1 cellular context compared by ENCODE assay signal in the genomic region with DNA sequence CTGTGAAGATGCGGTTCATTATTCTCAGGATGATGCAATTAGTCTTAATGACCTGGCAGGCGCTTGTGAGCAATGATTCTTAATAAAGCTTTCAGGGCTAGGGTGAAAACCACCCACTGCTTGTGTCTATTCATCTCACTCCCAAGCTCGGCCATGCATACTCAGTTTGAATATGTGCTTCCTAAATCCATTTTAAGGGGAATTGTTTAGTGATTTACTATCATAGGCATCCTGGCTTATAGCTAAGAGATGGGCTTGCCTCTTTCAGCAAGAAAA.
TF ChIP-seq lines count a peak whose summit lies in the region.

No MANE protein-coding gene starts in this region.

TF ChIP-seq in GM12878, 131 proteins besides CTCF, POLR2A, EP300 and RAD21 (continued from another document and continues in another):
- TF ChIP-seq IRF4 (IDR thresholded peaks at IDR 0.05; ENCODE audit: low read depth, low read length) (peak; percentile 61; the same call in 1 of the 2 replicates), KDM1A (IDR thresholded peaks at IDR 0.05; ENCODE audit: borderline replicate concordance) (no peak), GABPA (IDR thresholded peaks at IDR 0.05; ENCODE audit: low read depth) (peak; percentile 49; the same call in 1 of the 2 replicates), CBFB (IDR thresholded peaks at IDR 0.05; ENCODE audit: low read depth) (peak; percentile 31), BACH1 (IDR thresholded peaks at IDR 0.05; ENCODE audit: borderline replicate concordance) (peak; percentile 78; the same call in 1 of the 2 replicates), CEBPB (IDR thresholded peaks at IDR 0.05; ENCODE audit: borderline replicate concordance in 1 of 2, low read depth in 2 of 2, low read length in 2 of 2) (peak; percentile 69 to 74; a peak in 1 of 4 replicates), SPI1 (IDR thresholded peaks at IDR 0.05; ENCODE audit: borderline replicate concordance, insufficient read depth, low read depth, low read length) (0 out of 2 replicates have a peak, but pooled peaks have one; percentile 18), RAD51 (IDR thresholded peaks at IDR 0.05) (no peak), ZBED1 (IDR thresholded peaks at IDR 0.05; ENCODE audit: borderline replicate concordance) (peak; percentile 66; the same call in 1 of the 2 replicates), NBN (IDR thresholded peaks at IDR 0.05) (peak; percentile 53; the same call in 1 of the 2 replicates), RUNX3 (IDR thresholded peaks at IDR 0.05; ENCODE audit: low read length) (peak; percentile 97), NRF1 (conservative IDR thresholded peaks at IDR 0.05; ENCODE audit: low read depth, low read length) (no peak), FOS (IDR thresholded peaks at IDR 0.05; ENCODE audit: borderline replicate concordance, extremely low read depth, insufficient read length) (no peak), MYB (IDR thresholded peaks at IDR 0.05; ENCODE audit: borderline replicate concordance, low read depth, low read length) (no peak), SUZ12 (IDR thresholded peaks at IDR 0.05; ENCODE audit: unreplicated experiment) (no peak), NR2C2 (IDR thresholded peaks at IDR 0.05; ENCODE audit: borderline replicate concordance, control insufficient read depth, insufficient read length, low read depth) (no peak), YBX1 (IDR thresholded peaks at IDR 0.05) (no peak), SMARCA5 (IDR thresholded peaks at IDR 0.05) (no peak), DPF2 (IDR thresholded peaks at IDR 0.05) (peak; percentile 91; the same call in 1 of the 2 replicates), ZNF217 (IDR thresholded peaks at IDR 0.05) (0 out of 2 replicates have a peak, but pooled peaks have one; percentile 40), POLR2AphosphoS5 (IDR thresholded peaks at IDR 0.05; ENCODE audit: low read length) (no peak), TCF3 (IDR thresholded peaks at IDR 0.05; ENCODE audit: borderline replicate concordance, insufficient read depth, low read depth, low read length) (no peak), WRNIP1 (IDR thresholded peaks at IDR 0.05; ENCODE audit: borderline replicate concordance, low read depth, low read length) (no peak), NFXL1 (IDR thresholded peaks at IDR 0.05; ENCODE audit: borderline replicate concordance) (no peak), CHD2 (IDR thresholded peaks at IDR 0.05; ENCODE audit: borderline replicate concordance, low read depth, low read length) (peak; percentile 70; the same call in 1 of the 2 replicates), NFIC (IDR thresholded peaks at IDR 0.05; ENCODE audit: low read depth, low read length) (peak; percentile 95), ETV6 (conservative IDR thresholded peaks at IDR 0.05 in 1 of 2, IDR thresholded peaks at IDR 0.05 in 1 of 2; ENCODE audit: borderline replicate concordance in 1 of 2, low read depth in 1 of 2) (peak in 1 of 2 experiments; percentile 64; a peak in 2 of 4 replicates), ZSCAN29 (IDR thresholded peaks at IDR 0.05) (no peak), POU2F2 (IDR thresholded peaks at IDR 0.05; ENCODE audit: borderline replicate concordance, low read depth, low read length) (peak; percentile 88; the same call in 2 of the 3 replicates), IKZF1 (conservative IDR thresholded peaks at IDR 0.05) (peak; percentile 91), PML (IDR thresholded peaks at IDR 0.05; ENCODE audit: low read length) (peak; percentile 65; the same call in 1 of the 2 replicates), KAT2A (conservative IDR thresholded peaks at IDR 0.05; ENCODE audit: control insufficient read depth, low read depth, low read length) (no peak), MEF2A (IDR thresholded peaks at IDR 0.05; ENCODE audit: insufficient read depth, low read depth, low read length) (peak; percentile 87), BRCA1 (IDR thresholded peaks at IDR 0.05; ENCODE audit: low read depth, low read length) (no peak), EGR1 (IDR thresholded peaks at IDR 0.05; ENCODE audit: borderline replicate concordance in 1 of 2, low read depth in 2 of 2, low read length in 2 of 2) (no peak), KLF5 (IDR thresholded peaks at IDR 0.05; ENCODE audit: partially characterized antibody) (no peak), BMI1 (IDR thresholded peaks at IDR 0.05; ENCODE audit: borderline replicate concordance) (peak; percentile 79; the same call in 1 of the 2 replicates)
- TF ChIP-seq, protein P1, sequence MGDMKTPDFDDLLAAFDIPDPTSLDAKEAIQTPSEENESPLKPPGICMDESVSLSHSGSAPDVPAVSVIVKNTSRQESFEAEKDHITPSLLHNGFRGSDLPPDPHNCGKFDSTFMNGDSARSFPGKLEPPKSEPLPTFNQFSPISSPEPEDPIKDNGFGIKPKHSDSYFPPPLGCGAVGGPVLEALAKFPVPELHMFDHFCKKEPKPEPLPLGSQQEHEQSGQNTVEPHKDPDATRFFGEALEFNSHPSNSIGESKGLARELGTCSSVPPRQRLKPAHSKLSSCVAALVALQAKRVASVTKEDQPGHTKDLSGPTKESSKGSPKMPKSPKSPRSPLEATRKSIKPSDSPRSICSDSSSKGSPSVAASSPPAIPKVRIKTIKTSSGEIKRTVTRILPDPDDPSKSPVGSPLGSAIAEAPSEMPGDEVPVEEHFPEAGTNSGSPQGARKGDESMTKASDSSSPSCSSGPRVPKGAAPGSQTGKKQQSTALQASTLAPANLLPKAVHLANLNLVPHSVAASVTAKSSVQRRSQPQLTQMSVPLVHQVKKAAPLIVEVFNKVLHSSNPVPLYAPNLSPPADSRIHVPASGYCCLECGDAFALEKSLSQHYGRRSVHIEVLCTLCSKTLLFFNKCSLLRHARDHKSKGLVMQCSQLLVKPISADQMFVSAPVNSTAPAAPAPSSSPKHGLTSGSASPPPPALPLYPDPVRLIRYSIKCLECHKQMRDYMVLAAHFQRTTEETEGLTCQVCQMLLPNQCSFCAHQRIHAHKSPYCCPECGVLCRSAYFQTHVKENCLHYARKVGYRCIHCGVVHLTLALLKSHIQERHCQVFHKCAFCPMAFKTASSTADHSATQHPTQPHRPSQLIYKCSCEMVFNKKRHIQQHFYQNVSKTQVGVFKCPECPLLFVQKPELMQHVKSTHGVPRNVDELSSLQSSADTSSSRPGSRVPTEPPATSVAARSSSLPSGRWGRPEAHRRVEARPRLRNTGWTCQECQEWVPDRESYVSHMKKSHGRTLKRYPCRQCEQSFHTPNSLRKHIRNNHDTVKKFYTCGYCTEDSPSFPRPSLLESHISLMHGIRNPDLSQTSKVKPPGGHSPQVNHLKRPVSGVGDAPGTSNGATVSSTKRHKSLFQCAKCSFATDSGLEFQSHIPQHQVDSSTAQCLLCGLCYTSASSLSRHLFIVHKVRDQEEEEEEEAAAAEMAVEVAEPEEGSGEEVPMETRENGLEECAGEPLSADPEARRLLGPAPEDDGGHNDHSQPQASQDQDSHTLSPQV (IDR thresholded peaks at IDR 0.05): no peak
- TF ChIP-seq, protein P2, sequence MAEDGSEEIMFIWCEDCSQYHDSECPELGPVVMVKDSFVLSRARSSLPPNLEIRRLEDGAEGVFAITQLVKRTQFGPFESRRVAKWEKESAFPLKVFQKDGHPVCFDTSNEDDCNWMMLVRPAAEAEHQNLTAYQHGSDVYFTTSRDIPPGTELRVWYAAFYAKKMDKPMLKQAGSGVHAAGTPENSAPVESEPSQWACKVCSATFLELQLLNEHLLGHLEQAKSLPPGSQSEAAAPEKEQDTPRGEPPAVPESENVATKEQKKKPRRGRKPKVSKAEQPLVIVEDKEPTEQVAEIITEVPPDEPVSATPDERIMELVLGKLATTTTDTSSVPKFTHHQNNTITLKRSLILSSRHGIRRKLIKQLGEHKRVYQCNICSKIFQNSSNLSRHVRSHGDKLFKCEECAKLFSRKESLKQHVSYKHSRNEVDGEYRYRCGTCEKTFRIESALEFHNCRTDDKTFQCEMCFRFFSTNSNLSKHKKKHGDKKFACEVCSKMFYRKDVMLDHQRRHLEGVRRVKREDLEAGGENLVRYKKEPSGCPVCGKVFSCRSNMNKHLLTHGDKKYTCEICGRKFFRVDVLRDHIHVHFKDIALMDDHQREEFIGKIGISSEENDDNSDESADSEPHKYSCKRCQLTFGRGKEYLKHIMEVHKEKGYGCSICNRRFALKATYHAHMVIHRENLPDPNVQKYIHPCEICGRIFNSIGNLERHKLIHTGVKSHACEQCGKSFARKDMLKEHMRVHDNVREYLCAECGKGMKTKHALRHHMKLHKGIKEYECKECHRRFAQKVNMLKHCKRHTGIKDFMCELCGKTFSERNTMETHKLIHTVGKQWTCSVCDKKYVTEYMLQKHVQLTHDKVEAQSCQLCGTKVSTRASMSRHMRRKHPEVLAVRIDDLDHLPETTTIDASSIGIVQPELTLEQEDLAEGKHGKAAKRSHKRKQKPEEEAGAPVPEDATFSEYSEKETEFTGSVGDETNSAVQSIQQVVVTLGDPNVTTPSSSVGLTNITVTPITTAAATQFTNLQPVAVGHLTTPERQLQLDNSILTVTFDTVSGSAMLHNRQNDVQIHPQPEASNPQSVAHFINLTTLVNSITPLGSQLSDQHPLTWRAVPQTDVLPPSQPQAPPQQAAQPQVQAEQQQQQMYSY (CRISPR knock-in tag; IDR thresholded peaks at IDR 0.05): no peak
- TF ChIP-seq, protein P3, sequence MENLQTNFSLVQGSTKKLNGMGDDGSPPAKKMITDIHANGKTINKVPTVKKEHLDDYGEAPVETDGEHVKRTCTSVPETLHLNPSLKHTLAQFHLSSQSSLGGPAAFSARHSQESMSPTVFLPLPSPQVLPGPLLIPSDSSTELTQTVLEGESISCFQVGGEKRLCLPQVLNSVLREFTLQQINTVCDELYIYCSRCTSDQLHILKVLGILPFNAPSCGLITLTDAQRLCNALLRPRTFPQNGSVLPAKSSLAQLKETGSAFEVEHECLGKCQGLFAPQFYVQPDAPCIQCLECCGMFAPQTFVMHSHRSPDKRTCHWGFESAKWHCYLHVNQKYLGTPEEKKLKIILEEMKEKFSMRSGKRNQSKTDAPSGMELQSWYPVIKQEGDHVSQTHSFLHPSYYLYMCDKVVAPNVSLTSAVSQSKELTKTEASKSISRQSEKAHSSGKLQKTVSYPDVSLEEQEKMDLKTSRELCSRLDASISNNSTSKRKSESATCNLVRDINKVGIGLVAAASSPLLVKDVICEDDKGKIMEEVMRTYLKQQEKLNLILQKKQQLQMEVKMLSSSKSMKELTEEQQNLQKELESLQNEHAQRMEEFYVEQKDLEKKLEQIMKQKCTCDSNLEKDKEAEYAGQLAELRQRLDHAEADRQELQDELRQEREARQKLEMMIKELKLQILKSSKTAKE (IDR thresholded peaks at IDR 0.05; ENCODE audit: low read depth, poor library complexity, severe bottlenecking): peak; percentile 70
- TF ChIP-seq, protein P4, sequence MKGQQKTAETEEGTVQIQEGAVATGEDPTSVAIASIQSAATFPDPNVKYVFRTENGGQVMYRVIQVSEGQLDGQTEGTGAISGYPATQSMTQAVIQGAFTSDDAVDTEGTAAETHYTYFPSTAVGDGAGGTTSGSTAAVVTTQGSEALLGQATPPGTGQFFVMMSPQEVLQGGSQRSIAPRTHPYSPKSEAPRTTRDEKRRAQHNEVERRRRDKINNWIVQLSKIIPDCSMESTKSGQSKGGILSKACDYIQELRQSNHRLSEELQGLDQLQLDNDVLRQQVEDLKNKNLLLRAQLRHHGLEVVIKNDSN (IDR thresholded peaks at IDR 0.05; ENCODE audit: borderline replicate concordance, extremely low read length, insufficient read depth, low read depth, low read length): no peak
- TF ChIP-seq, protein P5, sequence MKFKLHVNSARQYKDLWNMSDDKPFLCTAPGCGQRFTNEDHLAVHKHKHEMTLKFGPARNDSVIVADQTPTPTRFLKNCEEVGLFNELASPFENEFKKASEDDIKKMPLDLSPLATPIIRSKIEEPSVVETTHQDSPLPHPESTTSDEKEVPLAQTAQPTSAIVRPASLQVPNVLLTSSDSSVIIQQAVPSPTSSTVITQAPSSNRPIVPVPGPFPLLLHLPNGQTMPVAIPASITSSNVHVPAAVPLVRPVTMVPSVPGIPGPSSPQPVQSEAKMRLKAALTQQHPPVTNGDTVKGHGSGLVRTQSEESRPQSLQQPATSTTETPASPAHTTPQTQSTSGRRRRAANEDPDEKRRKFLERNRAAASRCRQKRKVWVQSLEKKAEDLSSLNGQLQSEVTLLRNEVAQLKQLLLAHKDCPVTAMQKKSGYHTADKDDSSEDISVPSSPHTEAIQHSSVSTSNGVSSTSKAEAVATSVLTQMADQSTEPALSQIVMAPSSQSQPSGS (IDR thresholded peaks at IDR 0.05; ENCODE audit: low read length): peak; percentile 78; the same call in 1 of the 2 replicates
- TF ChIP-seq, protein P6, sequence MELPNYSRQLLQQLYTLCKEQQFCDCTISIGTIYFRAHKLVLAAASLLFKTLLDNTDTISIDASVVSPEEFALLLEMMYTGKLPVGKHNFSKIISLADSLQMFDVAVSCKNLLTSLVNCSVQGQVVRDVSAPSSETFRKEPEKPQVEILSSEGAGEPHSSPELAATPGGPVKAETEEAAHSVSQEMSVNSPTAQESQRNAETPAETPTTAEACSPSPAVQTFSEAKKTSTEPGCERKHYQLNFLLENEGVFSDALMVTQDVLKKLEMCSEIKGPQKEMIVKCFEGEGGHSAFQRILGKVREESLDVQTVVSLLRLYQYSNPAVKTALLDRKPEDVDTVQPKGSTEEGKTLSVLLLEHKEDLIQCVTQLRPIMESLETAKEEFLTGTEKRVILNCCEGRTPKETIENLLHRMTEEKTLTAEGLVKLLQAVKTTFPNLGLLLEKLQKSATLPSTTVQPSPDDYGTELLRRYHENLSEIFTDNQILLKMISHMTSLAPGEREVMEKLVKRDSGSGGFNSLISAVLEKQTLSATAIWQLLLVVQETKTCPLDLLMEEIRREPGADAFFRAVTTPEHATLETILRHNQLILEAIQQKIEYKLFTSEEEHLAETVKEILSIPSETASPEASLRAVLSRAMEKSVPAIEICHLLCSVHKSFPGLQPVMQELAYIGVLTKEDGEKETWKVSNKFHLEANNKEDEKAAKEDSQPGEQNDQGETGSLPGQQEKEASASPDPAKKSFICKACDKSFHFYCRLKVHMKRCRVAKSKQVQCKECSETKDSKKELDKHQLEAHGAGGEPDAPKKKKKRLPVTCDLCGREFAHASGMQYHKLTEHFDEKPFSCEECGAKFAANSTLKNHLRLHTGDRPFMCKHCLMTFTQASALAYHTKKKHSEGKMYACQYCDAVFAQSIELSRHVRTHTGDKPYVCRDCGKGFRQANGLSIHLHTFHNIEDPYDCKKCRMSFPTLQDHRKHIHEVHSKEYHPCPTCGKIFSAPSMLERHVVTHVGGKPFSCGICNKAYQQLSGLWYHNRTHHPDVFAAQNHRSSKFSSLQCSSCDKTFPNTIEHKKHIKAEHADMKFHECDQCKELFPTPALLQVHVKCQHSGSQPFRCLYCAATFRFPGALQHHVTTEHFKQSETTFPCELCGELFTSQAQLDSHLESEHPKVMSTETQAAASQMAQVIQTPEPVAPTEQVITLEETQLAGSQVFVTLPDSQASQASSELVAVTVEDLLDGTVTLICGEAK (IDR thresholded peaks at IDR 0.05; ENCODE audit: borderline replicate concordance): peak; percentile 79
- TF ChIP-seq, protein P7, sequence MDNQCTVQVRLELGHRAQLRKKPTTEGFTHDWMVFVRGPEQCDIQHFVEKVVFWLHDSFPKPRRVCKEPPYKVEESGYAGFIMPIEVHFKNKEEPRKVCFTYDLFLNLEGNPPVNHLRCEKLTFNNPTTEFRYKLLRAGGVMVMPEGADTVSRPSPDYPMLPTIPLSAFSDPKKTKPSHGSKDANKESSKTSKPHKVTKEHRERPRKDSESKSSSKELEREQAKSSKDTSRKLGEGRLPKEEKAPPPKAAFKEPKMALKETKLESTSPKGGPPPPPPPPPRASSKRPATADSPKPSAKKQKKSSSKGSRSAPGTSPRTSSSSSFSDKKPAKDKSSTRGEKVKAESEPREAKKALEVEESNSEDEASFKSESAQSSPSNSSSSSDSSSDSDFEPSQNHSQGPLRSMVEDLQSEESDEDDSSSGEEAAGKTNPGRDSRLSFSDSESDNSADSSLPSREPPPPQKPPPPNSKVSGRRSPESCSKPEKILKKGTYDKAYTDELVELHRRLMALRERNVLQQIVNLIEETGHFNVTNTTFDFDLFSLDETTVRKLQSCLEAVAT (IDR thresholded peaks at IDR 0.05): peak; percentile 0; the same call in 1 of the 2 replicates
